Comparison of ENCODE assay signal across 9 cellular contexts in the genomic region with DNA sequence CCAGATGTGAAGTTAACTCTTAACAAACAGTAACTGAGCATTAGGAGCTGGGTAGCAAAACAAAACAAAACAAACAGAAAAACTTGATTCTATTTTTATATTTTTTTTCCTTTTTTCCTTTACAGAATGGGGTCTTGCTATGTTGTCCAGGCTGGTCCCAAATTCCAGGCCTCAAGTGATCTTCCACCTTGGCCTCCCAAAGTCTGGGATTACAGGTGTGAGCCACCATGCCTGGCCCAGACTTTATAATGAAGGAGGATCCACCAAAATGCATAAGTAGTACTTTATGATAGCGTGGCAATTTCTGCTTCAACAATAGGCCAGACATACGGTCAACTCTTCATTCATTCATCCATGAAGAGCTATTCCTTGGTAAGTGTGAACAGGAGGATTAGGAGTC. TPM values are rescaled to one million over a fixed set of nuclear protein-coding genes. Genes with fewer than 3 reads are reported as not detected.
"Had no signal": no experiment of that assay in that cellular context is flagged by ENCODE, and none has a peak within 500 bp of the region (broad histone marks: within the 10 kb centered on the region; RNA-seq: fewer than 3 reads in every experiment).

No MANE protein-coding gene starts in this region.

- H3K4me3 ChIP-seq: GM23248 had no signal

- H3K27ac ChIP-seq: GM23248 had no signal

- H3K9ac ChIP-seq: GM23248 had no signal

- FAIRE-seq: H54, HTR-8/SVneo had no signal

- H2AFZ ChIP-seq: GM23248 had no signal

- DNase-seq: GM23248, GOT3, H9, HCEC 1CT, HFFc6, KG1 had no signal

- H3K4me3 Mint-ChIP-seq: H9, HFFc6 had no signal

- H3K27ac Mint-ChIP-seq: H9, HFFc6, IgD-negative memory B cell had no signal

- H3K9me3 Mint-ChIP-seq: H9, HFFc6, IgD-negative memory B cell had no signal

RNA-seq across cellular contexts. Expression of gene IQGAP2, which starts 5.9 kb away (rescaled TPM):
- total RNA-seq: GM23248 had no signal
